Comparison of ENCODE assay signal across 20 cellular contexts in the genomic region with DNA sequence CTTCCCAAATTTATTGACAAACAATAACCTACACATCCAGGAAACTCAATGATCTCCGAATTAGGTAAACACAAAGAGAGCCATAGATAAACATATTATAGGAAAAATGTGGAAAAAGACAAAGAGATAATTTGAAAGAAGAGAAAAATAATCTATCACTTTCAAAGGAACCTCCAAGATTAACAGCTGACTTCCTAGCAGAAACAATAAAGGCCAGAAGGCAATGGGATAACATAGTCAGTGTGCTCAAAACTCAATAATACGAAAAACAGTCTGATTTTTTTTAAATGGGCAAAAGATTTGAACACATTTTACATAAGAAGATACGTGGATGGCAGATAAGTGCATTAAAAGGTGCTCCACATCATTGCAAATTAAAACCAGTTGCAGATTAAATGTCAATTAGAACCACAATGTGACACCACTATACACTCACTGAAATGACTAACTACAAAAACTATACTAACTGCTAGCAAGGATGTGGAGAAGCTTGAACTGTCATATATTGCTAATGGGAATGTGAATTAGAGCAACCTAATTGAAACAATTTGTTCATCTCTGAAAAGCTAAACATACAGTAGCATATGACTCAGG.
A peak's percentile ranks its signal among the peaks of the same experiment; 100 is the strongest.
DNase-seq lines count a peak whose midpoint lies in the region.
"Had no signal": no experiment of that assay in that cellular context is flagged by ENCODE, and none has a peak within 500 bp of the region (broad histone marks: within the 10 kb centered on the region; RNA-seq: fewer than 3 reads in every experiment).

No MANE protein-coding gene starts in this region.

- DNase-seq in SKM-1 treated with dmso at 0.1 percent for 144 hours (lab: John Stamatoyannopoulos, UW; ENCODE audit: unreplicated experiment) (peak; percentile 1), SKM-1 (lab: John Stamatoyannopoulos, UW; ENCODE audit: unreplicated experiment) (no peak), GM23248 (peak; percentile 10), RKO (ENCODE audit: low spot score) (peak; percentile 4), renal cortical epithelial cell (ENCODE audit: low read depth) (peak; percentile 2), dedifferentiated amniotic fluid mesenchymal stem cell (ENCODE audit: extremely low spot score) (no peak)
- DNase-seq in stimulated activated naive CD4-positive, alpha-beta T cell (lab: John Stamatoyannopoulos, UW): no peak
- DNase-seq: BE2C, DND-41, KBM-7, NCI-H1105, NCI-H146, NCI-H2081, NCI-H2171, NCI-H524 treated with DMSO at 0.1 percent for 48 hours, RPMI8226, SHP77, T-helper 2 cell had no signal

- no peaks in the 10 kb centered on the region for H3K36me3 ChIP-seq in GM23248 (ENCODE audit: low read depth)
- H3K36me3 ChIP-seq: BE2C, HAP-1 had no signal

- peaks cover 5% of the 10 kb centered on the region; the same call in 1 of the 2 replicates for H3F3A ChIP-seq in GM23248 (ENCODE audit: insufficient read depth)

- no peaks in the 10 kb centered on the region for H3K79me2 ChIP-seq in GM23248 (ENCODE audit: insufficient read depth)

- H3K4me1 ChIP-seq in GM23248 (ENCODE audit: insufficient read depth): no peaks in the 10 kb centered on the region
- H3K4me1 ChIP-seq: BE2C, HAP-1 had no signal

- H2AFZ ChIP-seq in GM23248: no peak overlapping the region
- H2AFZ ChIP-seq: GM23338 had no signal

- H4K20me1 ChIP-seq in GM23248 (ENCODE audit: insufficient read depth): no peaks in the 10 kb centered on the region

- in situ Hi-C loops in GM23248 (cut with MboI): no loop called here

- no peak overlapping the region for H3K27ac ChIP-seq in GM23248

- H3K9me2 ChIP-seq in GM23248 (ENCODE audit: insufficient read depth): no peaks in the 10 kb centered on the region

- H3K27me3 ChIP-seq in GM23248 (replicated peaks; ENCODE audit: insufficient read depth): no peaks in the 10 kb centered on the region
- H3K27me3 ChIP-seq: BE2C had no signal

- H3K4me2 ChIP-seq in GM23248 (ENCODE audit: unreplicated experiment): no peak overlapping the region
- H3K4me2 ChIP-seq: GM23338 had no signal

- H3K9ac ChIP-seq in GM23248: no peak overlapping the region

- no peaks in the 10 kb centered on the region for H3K9me3 ChIP-seq in GM23248 (ENCODE audit: low read depth)
- H3K9me3 ChIP-seq: BE2C had no signal

- H3K4me3 ChIP-seq in GM23248: no peak overlapping the region
- H3K4me3 ChIP-seq: GM23338, HAP-1 had no signal

- WGBS in GM23248 (ENCODE audit: low coverage in 1 of 2, low lambda C conversion rate in 2 of 2, missing lambda C conversion rate in 2 of 2), 2 experiments: 63 to 70% methylated on average over 3 of the region's 3 CpGs

Comparison
In these comparisons a context has a peak if more than half of its experiments do, and no peak if none do; other contexts are left out.
1. DNase-seq: peak in SKM-1 treated with dmso at 0.1 percent for 144 hours (single experiment), GM23248 (single experiment), RKO (single experiment) and renal cortical epithelial cell (single experiment); none in SKM-1 (single experiment), stimulated activated naive CD4-positive, alpha-beta T cell (0 of 6) and dedifferentiated amniotic fluid mesenchymal stem cell (single experiment).